Comparison of ENCODE assay signal across 3 cellular contexts in the genomic region with DNA sequence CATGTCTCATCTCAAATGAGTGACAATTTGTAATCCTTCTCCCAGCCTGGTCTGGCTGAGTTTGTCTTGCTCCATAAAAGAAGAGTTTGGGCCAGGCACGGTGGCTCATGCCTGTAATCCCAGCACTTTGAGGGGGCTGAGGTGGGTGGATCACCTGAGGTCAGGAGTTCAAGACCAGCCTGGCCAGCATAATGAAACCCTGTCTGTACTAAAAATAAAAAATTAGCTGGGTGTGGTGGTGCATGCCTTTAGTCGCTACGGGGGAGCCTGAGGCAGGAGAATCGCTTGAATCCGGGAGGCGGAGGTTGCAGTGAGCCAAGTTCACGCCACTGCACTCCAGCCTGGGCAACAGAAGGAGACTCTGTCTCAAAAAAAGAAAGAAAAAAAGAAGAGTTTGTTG. TPM values are rescaled to one million over a fixed set of nuclear protein-coding genes. Genes with fewer than 3 reads are reported as not detected.
"Had no signal": no experiment of that assay in that cellular context is flagged by ENCODE, and none has a peak within 500 bp of the region (broad histone marks: within the 10 kb centered on the region; RNA-seq: fewer than 3 reads in every experiment).

No MANE protein-coding gene starts in this region.

RNA-seq across cellular contexts. Expression of a gene that starts 15.8 kb away (rescaled TPM):
- total RNA-seq: LHCN-M2, MCF 10A, NCI-H460 had no signal
